8 cellular contexts compared by ENCODE assay signal in genomic region chr16:80804451-80805383, GRCh38. TPM values are rescaled to one million over a fixed set of nuclear protein-coding genes. Genes with fewer than 3 reads are reported as not detected.
DNase-seq lines count a peak whose midpoint lies in the region; ATAC-seq and TF ChIP-seq lines count a peak whose summit lies in the region.

TSS of gene CDYL2 (minus strand) at chr16:80804598. CDS start at chr16:80804173, 425 bp downstream.

- no peaks in the 10 kb centered on the region for H3K27me3 ChIP-seq in GM23248 (replicated peaks; ENCODE audit: insufficient read depth)
- no peaks in the 10 kb centered on the region for H3K27me3 ChIP-seq in foreskin keratinocyte

- DNase-seq in GM23248 (peak; percentile 75), NCI-H226 (peak; percentile 18), foreskin keratinocyte (no peak), osteocyte (ENCODE audit: extremely low spot score, unreplicated experiment) (no peak), occipital lobe (lab: John Stamatoyannopoulos, UW) (no peak), NCI-H2227 (lab: John Stamatoyannopoulos, UW; ENCODE audit: unreplicated experiment) (no peak)
- peak; percentile 10 to 32 for DNase-seq in activated T-helper 1 cell treated with anti-CD3 and anti-CD28 coated beads, Interleukin-2, amount 50 U/mL, for 16 hours (ENCODE audit: low read depth in 1 of 2, low spot score in 1 of 2)

- H3K9ac ChIP-seq in ES-I3 (ENCODE audit: low read depth, low read length) (peak within 1 kb of the TSS; percentile 63; the same call in 1 of the 2 replicates), GM23248 (peak within 1 kb of the TSS; percentile 66)

- 5 to 20% methylated on average over 9 to 48 of the region's 79 CpGs for WGBS in GM23248 (ENCODE audit: low coverage in 1 of 2, low lambda C conversion rate in 2 of 2, missing lambda C conversion rate in 2 of 2), 2 experiments

- H3K9me2 ChIP-seq in GM23248 (ENCODE audit: insufficient read depth), result no peaks in the 10 kb centered on the region

- in situ Hi-C loops in GM23248 (cut with MboI), result no loop called here

- peak within 1 kb of the TSS; percentile 83 for H3K4me3 ChIP-seq in GM23248

- H3K36me3 ChIP-seq in ES-I3 (ENCODE audit: insufficient read depth, low read length), result no peaks in the 10 kb centered on the region
- no peaks in the 10 kb centered on the region for H3K36me3 ChIP-seq in GM23248 (ENCODE audit: low read depth)

- H3K27ac Mint-ChIP-seq in osteocyte (ENCODE audit: unreplicated experiment), result no peak within 1 kb of the TSS

- no peaks in the 10 kb centered on the region for H3K36me3 Mint-ChIP-seq in osteocyte (ENCODE audit: unreplicated experiment)

- H3F3A ChIP-seq in GM23248 (ENCODE audit: insufficient read depth), result peaks cover 9% of the 10 kb centered on the region

- H3K4me1 ChIP-seq in ES-I3 (ENCODE audit: insufficient read depth, low read length) (no peaks in the 10 kb centered on the region), GM23248 (ENCODE audit: insufficient read depth) (peaks cover 11% of the 10 kb centered on the region; the same call in 1 of the 2 replicates), foreskin keratinocyte (peaks cover 5% of the 10 kb centered on the region)

- H3K27me3 Mint-ChIP-seq in osteocyte (ENCODE audit: unreplicated experiment), result peaks cover 19% of the 10 kb centered on the region

- H4K20me1 ChIP-seq in GM23248 (ENCODE audit: insufficient read depth), result no peaks in the 10 kb centered on the region

- H2AFZ ChIP-seq in GM23248, result peak within 1 kb of the TSS; percentile 76

- H3K27ac ChIP-seq in GM23248, result no peak within 1 kb of the TSS
- H3K27ac ChIP-seq in foreskin keratinocyte, result no peak within 1 kb of the TSS

- peaks cover 10% of the 10 kb centered on the region for H3K9me3 Mint-ChIP-seq in osteocyte (ENCODE audit: unreplicated experiment)

- H3K4me3 Mint-ChIP-seq in osteocyte (ENCODE audit: unreplicated experiment), result peak within 1 kb of the TSS; percentile 85

- TF ChIP-seq CTCF in foreskin keratinocyte (conservative IDR thresholded peaks at IDR 0.05) (no peak), osteocyte (IDR thresholded peaks at IDR 0.05) (no peak)

- ATAC-seq in foreskin keratinocyte, result peak; percentile 60

- no peak within 1 kb of the TSS for H3K4me2 ChIP-seq in GM23248 (ENCODE audit: unreplicated experiment)

- no peaks in the 10 kb centered on the region for H3K4me1 Mint-ChIP-seq in osteocyte (ENCODE audit: unreplicated experiment)

- H3K9me3 ChIP-seq in ES-I3 (ENCODE audit: control insufficient read depth, insufficient read depth, low read length) (no peaks in the 10 kb centered on the region), GM23248 (ENCODE audit: low read depth) (no peaks in the 10 kb centered on the region)

- peaks cover 33% of the 10 kb centered on the region for H3K79me2 ChIP-seq in GM23248 (ENCODE audit: insufficient read depth)

RNA-seq across cellular contexts. Expression of gene CDYL2, which starts in this region (rescaled TPM):
- 5.2 and 15.7 TPM in 2 replicates for total RNA-seq in GM23248 (2014; rRNA removed; shearing (Covaris generic))
- polyA plus RNA-seq in GM23248 (2016; fragmentation: Nextera tagmentation; extraction: Ambion mirVana) (1.9 and 2.1 TPM in 2 replicates), foreskin keratinocyte (1.3 and 1.5 TPM in 2 replicates)
- total RNA-seq in foreskin keratinocyte (6.2 and 8.9 TPM in 2 replicates), osteocyte (1.8 and 1.9 TPM in 2 replicates), occipital lobe (10.0 TPM)

Comparison
In these comparisons a context has a peak if more than half of its experiments do, and no peak if none do; other contexts are left out.
1. DNase-seq: peak in GM23248 (single experiment), NCI-H226 (single experiment) and activated T-helper 1 cell treated with anti-CD3 and anti-CD28 coated beads, Interleukin-2, amount 50 U/mL, for 16 hours (2 of 2); none in foreskin keratinocyte (0 of 2), osteocyte (single experiment), occipital lobe (single experiment) and NCI-H2227 (single experiment).